In the genomic region with DNA sequence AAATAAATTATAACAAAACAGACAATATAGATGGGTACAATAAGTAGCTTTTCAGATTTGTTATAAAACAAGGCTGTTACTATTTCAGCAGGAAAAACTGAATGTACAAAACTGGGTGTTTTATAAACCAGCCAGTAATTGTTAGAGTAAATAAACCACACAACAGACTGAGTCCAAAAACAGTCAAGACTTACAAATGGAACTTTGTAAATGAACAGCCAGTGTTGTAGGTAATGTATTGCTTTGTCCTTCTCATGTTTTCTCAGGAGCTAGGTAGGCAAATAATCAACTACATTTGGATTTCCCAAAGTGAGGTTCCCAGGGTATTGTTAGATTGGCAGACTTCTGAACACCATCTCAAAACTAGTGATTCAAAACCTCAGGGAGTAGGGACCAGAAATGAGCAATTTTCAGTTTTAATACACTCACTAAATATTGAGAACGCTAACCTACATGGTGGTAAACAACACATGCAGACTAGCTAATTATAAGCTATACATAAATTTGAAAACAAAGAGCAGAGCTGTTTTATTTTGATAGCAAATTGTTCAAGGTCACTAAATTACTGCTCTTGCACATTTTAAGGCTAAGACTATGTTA, we compare ENCODE assay signal across 1 cellular context.
TF ChIP-seq lines count a peak whose summit lies in the region.

No MANE protein-coding gene starts in this region.

TF ChIP-seq in GM12878, 131 proteins besides CTCF, POLR2A, EP300 and RAD21:
- TF ChIP-seq RCOR1 (conservative IDR thresholded peaks at IDR 0.05; ENCODE audit: low read depth, low read length): no peak
- no peak for TF ChIP-seq IRF4 (IDR thresholded peaks at IDR 0.05; ENCODE audit: low read depth, low read length)
- no peak for TF ChIP-seq ZNF622 (IDR thresholded peaks at IDR 0.05)
- TF ChIP-seq PAX5 (IDR thresholded peaks at IDR 0.05; ENCODE audit: borderline replicate concordance, low read depth, low read length): no peak
- no peak for TF ChIP-seq SMARCA5 (IDR thresholded peaks at IDR 0.05)
- TF ChIP-seq SMC3 (IDR thresholded peaks at IDR 0.05; ENCODE audit: borderline replicate concordance, low read length): no peak
- no peak for TF ChIP-seq STAT1 (conservative IDR thresholded peaks at IDR 0.05)
- TF ChIP-seq, protein P1, sequence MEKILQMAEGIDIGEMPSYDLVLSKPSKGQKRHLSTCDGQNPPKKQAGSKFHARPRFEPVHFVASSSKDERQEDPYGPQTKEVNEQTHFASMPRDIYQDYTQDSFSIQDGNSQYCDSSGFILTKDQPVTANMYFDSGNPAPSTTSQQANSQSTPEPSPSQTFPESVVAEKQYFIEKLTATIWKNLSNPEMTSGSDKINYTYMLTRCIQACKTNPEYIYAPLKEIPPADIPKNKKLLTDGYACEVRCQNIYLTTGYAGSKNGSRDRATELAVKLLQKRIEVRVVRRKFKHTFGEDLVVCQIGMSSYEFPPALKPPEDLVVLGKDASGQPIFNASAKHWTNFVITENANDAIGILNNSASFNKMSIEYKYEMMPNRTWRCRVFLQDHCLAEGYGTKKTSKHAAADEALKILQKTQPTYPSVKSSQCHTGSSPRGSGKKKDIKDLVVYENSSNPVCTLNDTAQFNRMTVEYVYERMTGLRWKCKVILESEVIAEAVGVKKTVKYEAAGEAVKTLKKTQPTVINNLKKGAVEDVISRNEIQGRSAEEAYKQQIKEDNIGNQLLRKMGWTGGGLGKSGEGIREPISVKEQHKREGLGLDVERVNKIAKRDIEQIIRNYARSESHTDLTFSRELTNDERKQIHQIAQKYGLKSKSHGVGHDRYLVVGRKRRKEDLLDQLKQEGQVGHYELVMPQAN (conservative IDR thresholded peaks at IDR 0.05): no peak
- TF ChIP-seq ZBED1 (IDR thresholded peaks at IDR 0.05; ENCODE audit: borderline replicate concordance): no peak
- TF ChIP-seq, protein P2, sequence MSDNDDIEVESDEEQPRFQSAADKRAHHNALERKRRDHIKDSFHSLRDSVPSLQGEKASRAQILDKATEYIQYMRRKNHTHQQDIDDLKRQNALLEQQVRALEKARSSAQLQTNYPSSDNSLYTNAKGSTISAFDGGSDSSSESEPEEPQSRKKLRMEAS (IDR thresholded peaks at IDR 0.05; ENCODE audit: low read depth, low read length): no peak
- TF ChIP-seq ZZZ3 (IDR thresholded peaks at IDR 0.05; ENCODE audit: control insufficient read depth, insufficient read length, low read depth): no peak
- TF ChIP-seq, protein P3, sequence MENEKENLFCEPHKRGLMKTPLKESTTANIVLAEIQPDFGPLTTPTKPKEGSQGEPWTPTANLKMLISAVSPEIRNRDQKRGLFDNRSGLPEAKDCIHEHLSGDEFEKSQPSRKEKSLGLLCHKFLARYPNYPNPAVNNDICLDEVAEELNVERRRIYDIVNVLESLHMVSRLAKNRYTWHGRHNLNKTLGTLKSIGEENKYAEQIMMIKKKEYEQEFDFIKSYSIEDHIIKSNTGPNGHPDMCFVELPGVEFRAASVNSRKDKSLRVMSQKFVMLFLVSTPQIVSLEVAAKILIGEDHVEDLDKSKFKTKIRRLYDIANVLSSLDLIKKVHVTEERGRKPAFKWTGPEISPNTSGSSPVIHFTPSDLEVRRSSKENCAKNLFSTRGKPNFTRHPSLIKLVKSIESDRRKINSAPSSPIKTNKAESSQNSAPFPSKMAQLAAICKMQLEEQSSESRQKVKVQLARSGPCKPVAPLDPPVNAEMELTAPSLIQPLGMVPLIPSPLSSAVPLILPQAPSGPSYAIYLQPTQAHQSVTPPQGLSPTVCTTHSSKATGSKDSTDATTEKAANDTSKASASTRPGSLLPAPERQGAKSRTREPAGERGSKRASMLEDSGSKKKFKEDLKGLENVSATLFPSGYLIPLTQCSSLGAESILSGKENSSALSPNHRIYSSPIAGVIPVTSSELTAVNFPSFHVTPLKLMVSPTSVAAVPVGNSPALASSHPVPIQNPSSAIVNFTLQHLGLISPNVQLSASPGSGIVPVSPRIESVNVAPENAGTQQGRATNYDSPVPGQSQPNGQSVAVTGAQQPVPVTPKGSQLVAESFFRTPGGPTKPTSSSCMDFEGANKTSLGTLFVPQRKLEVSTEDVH (IDR thresholded peaks at IDR 0.05; ENCODE audit: low read depth, partially characterized antibody): no peak
